ENCODE assay signal across 8 cellular contexts in the genomic region with DNA sequence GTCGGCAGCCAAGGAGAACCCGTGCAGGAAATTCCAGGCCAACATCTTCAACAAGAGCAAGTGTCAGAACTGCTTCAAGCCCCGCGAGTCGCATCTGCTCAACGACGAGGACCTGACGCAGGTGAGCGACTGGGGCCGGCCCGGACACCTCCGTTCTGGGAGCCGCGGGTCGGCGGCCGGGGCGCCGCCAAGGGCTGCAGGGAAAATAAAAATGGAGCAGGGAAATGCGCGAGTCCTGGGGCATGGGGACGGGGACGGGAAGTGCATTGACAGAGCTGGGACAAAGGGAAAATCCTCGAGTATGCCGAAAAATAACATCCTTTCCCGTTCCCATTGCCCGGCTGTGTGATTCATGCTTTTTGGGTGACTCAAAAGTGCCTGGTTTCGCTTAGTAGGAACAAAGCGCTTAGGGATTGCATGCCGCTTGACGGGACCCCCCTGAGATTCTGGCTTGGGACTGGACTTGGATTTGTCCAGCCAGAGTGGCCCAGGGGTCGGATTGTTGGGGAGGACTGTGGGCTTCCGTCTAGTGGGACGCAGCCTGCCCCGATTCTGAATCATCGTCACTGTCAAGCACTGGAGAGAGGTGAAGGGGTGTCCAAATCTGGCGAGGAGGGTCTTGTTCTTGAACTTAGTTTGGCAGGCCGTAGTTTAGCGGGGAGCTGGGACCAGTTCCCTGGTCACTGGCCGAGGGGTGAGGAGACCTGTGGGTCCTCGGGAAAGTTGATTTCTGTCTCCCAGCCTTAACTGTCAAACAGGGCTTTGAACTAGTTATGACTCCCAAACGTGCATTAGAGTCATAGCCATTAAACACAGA. TPM values are rescaled to one million over a fixed set of nuclear protein-coding genes. Genes with fewer than 3 reads are reported as not detected.
DNase-seq lines count a peak whose midpoint lies in the region; ATAC-seq lines count a peak whose summit lies in the region.

No MANE protein-coding gene starts in this region.

- H3K4me1 ChIP-seq in iPS-18a (ENCODE audit: control insufficient read depth, low read depth, low read length), result peaks cover 25% of the 10 kb centered on the region
- peaks cover 56 to 59% (median 56%) of the 10 kb centered on the region in 3 donors for H3K4me1 ChIP-seq in skeletal muscle tissue (ENCODE audit: control insufficient read depth in 3 of 3, insufficient read depth in 3 of 3, low read length in 3 of 3)

- H3K9ac ChIP-seq in iPS-18a (ENCODE audit: low read length) (peak overlapping the region; percentile 69), skeletal muscle tissue (ENCODE audit: low read depth in 1 of 3, low read length in 3 of 3) (peak overlapping the region; percentile 90 to 97 (median 93))

- H3K27me3 Mint-ChIP-seq in activated naive CD8-positive, alpha-beta T cell treated with anti-CD3 and anti-CD28 coated beads, Interleukin-2, amount 10 ng/mL, durations not matched to agents 7 days and 5 days, result no peaks in the 10 kb centered on the region

- H3K4me3 ChIP-seq in GM08714 (ENCODE audit: low read length) (peak overlapping the region; percentile 65), iPS-18a (ENCODE audit: low read length) (peak overlapping the region; percentile 95), skeletal muscle tissue (ENCODE audit: low read length in 3 of 3) (peak overlapping the region; percentile 65 to 93 (median 92))

- H3K4me3 Mint-ChIP-seq in activated naive CD8-positive, alpha-beta T cell treated with anti-CD3 and anti-CD28 coated beads, Interleukin-2, amount 10 ng/mL, durations not matched to agents 7 days and 5 days, result peak overlapping the region; percentile 91

- no peak overlapping the region for H3K27ac ChIP-seq in iPS-18a (ENCODE audit: low read length)
- H3K27ac ChIP-seq in skeletal muscle tissue (ENCODE audit: low read depth, low read length), result peak overlapping the region; percentile 77

- H3K27ac Mint-ChIP-seq in activated naive CD8-positive, alpha-beta T cell treated with anti-CD3 and anti-CD28 coated beads, Interleukin-2, amount 10 ng/mL, durations not matched to agents 7 days and 5 days, result peak overlapping the region; percentile 67

- peaks cover 7% of the 10 kb centered on the region for H3K36me3 Mint-ChIP-seq in activated naive CD8-positive, alpha-beta T cell treated with anti-CD3 and anti-CD28 coated beads, Interleukin-2, amount 10 ng/mL, durations not matched to agents 7 days and 5 days

- no peaks in the 10 kb centered on the region for H3K9me3 ChIP-seq in iPS-18a (ENCODE audit: control insufficient read depth, low read depth, low read length)
- H3K9me3 ChIP-seq in skeletal muscle tissue (ENCODE audit: control insufficient read depth in 3 of 3, low read length in 3 of 3), result no peaks in the 10 kb centered on the region

- no peaks in the 10 kb centered on the region for H3K36me3 ChIP-seq in iPS-18a (ENCODE audit: control insufficient read depth, low read depth, low read length)
- no peaks in the 10 kb centered on the region for H3K36me3 ChIP-seq in skeletal muscle tissue (ENCODE audit: control insufficient read depth in 3 of 3, insufficient read depth in 3 of 3, low read length in 3 of 3)

- POLR2A ChIA-PET in activated naive CD8-positive, alpha-beta T cell treated with anti-CD3 and anti-CD28 coated beads, Interleukin-2, amount 10 ng/mL, durations not matched to agents 7 days and 5 days (lab: Charles Lee), result interaction anchor here (1.0 to 1.1 kb wide), 2 partner anchors 28 to 78 kb away, joined by 3 read pairs; no protein-coding TSS in a partner anchor

- no peak for ATAC-seq in activated naive CD8-positive, alpha-beta T cell treated with anti-CD3 and anti-CD28 coated beads, Interleukin-2, amount 10 ng/mL, durations not matched to agents 7 days and 5 days (ENCODE audit: low read depth)

- H3K4me1 Mint-ChIP-seq in activated naive CD8-positive, alpha-beta T cell treated with anti-CD3 and anti-CD28 coated beads, Interleukin-2, amount 10 ng/mL, durations not matched to agents 7 days and 5 days, result peaks cover 40% of the 10 kb centered on the region

- peaks cover 9% of the 10 kb centered on the region for H3K27me3 ChIP-seq in iPS-18a (ENCODE audit: control insufficient read depth, insufficient read depth, low read length)
- no peaks in the 10 kb centered on the region for H3K27me3 ChIP-seq in skeletal muscle tissue (ENCODE audit: control insufficient read depth in 3 of 3, insufficient read depth in 3 of 3, low read length in 3 of 3)

- no peaks in the 10 kb centered on the region for H3K9me3 Mint-ChIP-seq in activated naive CD8-positive, alpha-beta T cell treated with anti-CD3 and anti-CD28 coated beads, Interleukin-2, amount 10 ng/mL, durations not matched to agents 7 days and 5 days

- DNase-seq in M059J (ENCODE audit: low read depth) (peak; percentile 70), GM19238 (ENCODE audit: insufficient read length, low spot score) (no peak), NCI-H82 treated with DMSO at 0.1 percent for 48 hours (lab: John Stamatoyannopoulos, UW; ENCODE audit: unreplicated experiment) (no peak), NCI-H1048 (lab: John Stamatoyannopoulos, UW) (no peak)
- DNase-seq in activated naive CD8-positive, alpha-beta T cell treated with anti-CD3 and anti-CD28 coated beads, Interleukin-2, amount 10 ng/mL, durations not matched to agents 7 days and 5 days, result peak; percentile 58

RNA-seq across cellular contexts. Expression of gene MPRIP, which starts 0.8 kb away (rescaled TPM):
- total RNA-seq in M059J (2014; rRNA removed; shearing (Covaris generic)), result 78.2 and 127 TPM in 2 replicates
- total RNA-seq in activated naive CD8-positive, alpha-beta T cell treated with anti-CD3 and anti-CD28 coated beads, Interleukin-2, amount 10 ng/mL, durations not matched to agents 7 days and 5 days, result 100 to 1,000 TPM; 210 to 239 TPM
- total RNA-seq in skeletal muscle tissue, result 79.3 TPM

Comparison
In these comparisons a context has a peak if more than half of its experiments do, and no peak if none do; other contexts are left out.
1. DNase-seq: peak in M059J (single experiment) and activated naive CD8-positive, alpha-beta T cell treated with anti-CD3 and anti-CD28 coated beads, Interleukin-2, amount 10 ng/mL, durations not matched to agents 7 days and 5 days (single experiment); none in GM19238 (single experiment), NCI-H82 treated with DMSO at 0.1 percent for 48 hours (single experiment) and NCI-H1048 (single experiment).
2. Peak in every context shown above with its lines, with median percentiles within 50 percentile points of each other: H3K4me3 ChIP-seq.